10 cellular contexts compared by ENCODE assay signal in genomic region chr2:114543106-114543806, GRCh38.
A peak's percentile ranks its signal among the peaks of the same experiment; 100 is the strongest.
DNase-seq lines count a peak whose midpoint lies in the region; TF ChIP-seq lines count a peak whose summit lies in the region.
"Had no signal": no experiment of that assay in that cellular context is flagged by ENCODE, and none has a peak within 500 bp of the region (broad histone marks: within the 10 kb centered on the region; RNA-seq: fewer than 3 reads in every experiment).

No MANE protein-coding gene starts in this region.

- intact Hi-C loops in activated T-helper 1 cell treated with anti-CD3 and anti-CD28 coated beads, Interleukin-12 subunit alpha, Interleukin-12 subunit beta, Interleukin-2, Interleukin-4 antibody, amounts not matched to agents 30 ng/mL and 10 ng/mL and 1 ng/mL, durations not matched to agents 14 hours and 24 hours and 36 hours (cut with micrococcal nuclease): no loop called here

- in situ Hi-C loops in ACHN (cut with HindIII; ENCODE audit: low pct_ligation_motif_present, low pct_unique_long_range_greater_than_20kb, low sequenced_read_pairs): no loop called here

- H3K4me3 ChIP-seq in LNCaP clone FGC (ENCODE audit: low read depth, low read length) (no peak overlapping the region), epithelial cell of esophagus (ENCODE audit: low read length) (no peak overlapping the region), MG63 (no peak overlapping the region)

- peaks cover 4% of the 10 kb centered on the region for H3K9me3 Mint-ChIP-seq in activated T-helper 1 cell treated with anti-CD3 and anti-CD28 coated beads, Interleukin-12 subunit alpha, Interleukin-12 subunit beta, Interleukin-2, Interleukin-4 antibody, amounts not matched to agents 30 ng/mL and 10 ng/mL and 1 ng/mL, durations not matched to agents 14 hours and 24 hours and 36 hours

- H3K27ac Mint-ChIP-seq in activated T-helper 1 cell treated with anti-CD3 and anti-CD28 coated beads, Interleukin-12 subunit alpha, Interleukin-12 subunit beta, Interleukin-2, Interleukin-4 antibody, amounts not matched to agents 30 ng/mL and 10 ng/mL and 1 ng/mL, durations not matched to agents 14 hours and 24 hours and 36 hours: no peak overlapping the region
- H3K27ac Mint-ChIP-seq: CD4-positive, CD25-positive, alpha-beta regulatory T cell; immature natural killer cell had no signal

- H3K36me3 ChIP-seq in MG63: no peaks in the 10 kb centered on the region

- TF ChIP-seq CTCF in LNCaP clone FGC (IDR thresholded peaks at IDR 0.05; ENCODE audit: control insufficient read depth, extremely low read depth, insufficient read depth): peak; percentile 52
- no peak for TF ChIP-seq CTCF in epithelial cell of esophagus (IDR thresholded peaks at IDR 0.05; ENCODE audit: insufficient read depth, low read depth, low read length, missing control alignments)

- no peaks in the 10 kb centered on the region for H3K27me3 ChIP-seq in MG63

- H3K36me3 Mint-ChIP-seq in activated T-helper 1 cell treated with anti-CD3 and anti-CD28 coated beads, Interleukin-12 subunit alpha, Interleukin-12 subunit beta, Interleukin-2, Interleukin-4 antibody, amounts not matched to agents 30 ng/mL and 10 ng/mL and 1 ng/mL, durations not matched to agents 14 hours and 24 hours and 36 hours (ENCODE audit: low read depth): no peaks in the 10 kb centered on the region
- H3K36me3 Mint-ChIP-seq: CD4-positive, CD25-positive, alpha-beta regulatory T cell; immature natural killer cell had no signal

- no peak overlapping the region for H3K4me3 Mint-ChIP-seq in activated T-helper 1 cell treated with anti-CD3 and anti-CD28 coated beads, Interleukin-12 subunit alpha, Interleukin-12 subunit beta, Interleukin-2, Interleukin-4 antibody, amounts not matched to agents 30 ng/mL and 10 ng/mL and 1 ng/mL, durations not matched to agents 14 hours and 24 hours and 36 hours
- H3K4me3 Mint-ChIP-seq: CD4-positive, CD25-positive, alpha-beta regulatory T cell; immature natural killer cell had no signal

- peaks cover 5% of the 10 kb centered on the region for H3K27me3 Mint-ChIP-seq in activated T-helper 1 cell treated with anti-CD3 and anti-CD28 coated beads, Interleukin-12 subunit alpha, Interleukin-12 subunit beta, Interleukin-2, Interleukin-4 antibody, amounts not matched to agents 30 ng/mL and 10 ng/mL and 1 ng/mL, durations not matched to agents 14 hours and 24 hours and 36 hours (ENCODE audit: insufficient read depth)

- no peaks in the 10 kb centered on the region for H3K4me1 Mint-ChIP-seq in activated T-helper 1 cell treated with anti-CD3 and anti-CD28 coated beads, Interleukin-12 subunit alpha, Interleukin-12 subunit beta, Interleukin-2, Interleukin-4 antibody, amounts not matched to agents 30 ng/mL and 10 ng/mL and 1 ng/mL, durations not matched to agents 14 hours and 24 hours and 36 hours (ENCODE audit: low read depth)
- H3K4me1 Mint-ChIP-seq: immature natural killer cell had no signal

- no peaks in the 10 kb centered on the region for H3K9me3 ChIP-seq in MG63

- DNase-seq in ACHN (peak; percentile 12), LNCaP clone FGC (ENCODE audit: low read depth) (peak; percentile 86), epithelial cell of esophagus (ENCODE audit: low read depth) (peak; percentile 1), mucosa of gallbladder (ENCODE audit: low spot score) (peak; percentile 45), T-helper 1 cell (no peak), MG63 (no peak), DMS153 (lab: John Stamatoyannopoulos, UW) (no peak)
- DNase-seq in activated T-helper 1 cell treated with anti-CD3 and anti-CD28 coated beads, Interleukin-12 subunit alpha, Interleukin-12 subunit beta, Interleukin-2, Interleukin-4 antibody, amounts not matched to agents 30 ng/mL and 10 ng/mL and 1 ng/mL, durations not matched to agents 14 hours and 24 hours and 36 hours (ENCODE audit: low spot score): no peak
- DNase-seq: CD4-positive, CD25-positive, alpha-beta regulatory T cell; immature natural killer cell had no signal

Comparison
In these comparisons a context has a peak if more than half of its experiments do, and no peak if none do; other contexts are left out.
1. DNase-seq: peak in ACHN (single experiment), LNCaP clone FGC (single experiment), epithelial cell of esophagus (single experiment) and mucosa of gallbladder (single experiment); none in T-helper 1 cell (0 of 5), activated T-helper 1 cell treated with anti-CD3 and anti-CD28 coated beads, Interleukin-12 subunit alpha, Interleukin-12 subunit beta, Interleukin-2, Interleukin-4 antibody, amounts not matched to agents 30 ng/mL and 10 ng/mL and 1 ng/mL, durations not matched to agents 14 hours and 24 hours and 36 hours (single experiment), MG63 (single experiment) and DMS153 (single experiment).